ENCODE assay signal across 25 cellular contexts in the genomic region with DNA sequence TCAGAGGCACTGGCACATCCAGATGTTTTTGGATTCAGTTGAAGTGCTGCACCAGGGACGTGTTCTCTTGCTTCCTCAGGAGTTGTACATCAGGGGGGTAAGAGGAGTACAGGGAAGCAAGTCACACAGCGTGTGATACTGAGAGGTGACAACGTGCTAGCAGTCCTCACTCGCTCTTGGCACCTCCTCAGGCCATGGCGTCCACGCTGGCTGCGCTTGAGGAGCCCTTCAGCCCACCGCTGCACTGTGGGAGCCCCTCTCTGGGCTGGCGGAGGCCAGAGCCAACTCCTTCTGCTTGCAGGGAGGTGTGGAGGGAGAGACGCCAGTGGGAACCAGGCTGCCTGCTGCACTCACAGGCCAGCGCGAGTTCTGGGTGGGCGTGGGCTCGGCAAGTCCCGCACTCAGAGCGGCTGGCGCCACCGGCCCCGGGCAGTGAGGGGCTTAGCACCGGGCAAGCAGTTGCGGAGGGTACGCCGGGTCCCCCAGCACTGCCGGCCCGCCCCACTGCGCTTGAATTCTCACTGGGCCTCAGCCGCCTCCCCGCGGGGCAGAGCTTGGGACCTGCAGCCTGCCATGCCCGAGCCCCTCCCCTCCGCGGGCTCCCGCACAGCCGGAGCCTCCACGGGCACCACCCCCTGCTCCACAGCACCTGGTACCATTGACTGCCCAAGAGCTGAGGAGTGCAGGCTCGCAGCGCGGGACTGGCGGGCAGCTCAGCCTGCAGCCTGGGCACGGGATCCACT.
"Had no signal": no experiment of that assay in that cellular context is flagged by ENCODE, and none has a peak within 500 bp of the region (broad histone marks: within the 10 kb centered on the region; RNA-seq: fewer than 3 reads in every experiment).

No MANE protein-coding gene starts in this region.

- H3K9me3 ChIP-seq: Peyer's patch had no signal

- H3K27ac Mint-ChIP-seq: activated CD4-positive, alpha-beta T cell treated with anti-CD3 and anti-CD28 coated beads, Interleukin-2, amount 10 ng/mL, durations not matched to agents 24 days and 14 days; activated CD8-positive, alpha-beta memory T cell treated with anti-CD3 and anti-CD28 coated beads, Interleukin-2, amount 10 ng/mL, durations not matched to agents 7 days and 5 days; activated naive CD4-positive, alpha-beta T cell treated with anti-CD3 and anti-CD28 coated beads, Interleukin-2, amount 10 ng/mL, durations not matched to agents 7 days and 5 days; activated naive CD8-positive, alpha-beta T cell treated with anti-CD3 and anti-CD28 coated beads for 36 hours; activated T-helper 17 cell treated with anti-CD3 and anti-CD28 coated beads, Interleukin-2, amount 50 U/mL, for 72 hours; T-helper 1 cell treated with Interleukin-12 subunit alpha and Interleukin-12 subunit beta and Interleukin-4 antibody, amounts not matched to agents 30 μg/mL and 1 μg/mL, for 36 hours; WTC11 had no signal

- H3K9me3 Mint-ChIP-seq: activated CD4-positive, alpha-beta T cell treated with anti-CD3 and anti-CD28 coated beads, Interleukin-2, amount 10 ng/mL, durations not matched to agents 24 days and 14 days; activated naive CD4-positive, alpha-beta T cell treated with anti-CD3 and anti-CD28 coated beads, Interleukin-2, amount 10 ng/mL, durations not matched to agents 7 days and 5 days; activated naive CD8-positive, alpha-beta T cell treated with anti-CD3 and anti-CD28 coated beads for 36 hours; activated T-helper 17 cell treated with anti-CD3 and anti-CD28 coated beads, Interleukin-2, amount 50 U/mL, for 72 hours; T-helper 1 cell treated with Interleukin-12 subunit alpha and Interleukin-12 subunit beta and Interleukin-4 antibody, amounts not matched to agents 30 μg/mL and 1 μg/mL, for 36 hours had no signal

- H3K4me1 Mint-ChIP-seq: activated CD4-positive, alpha-beta T cell treated with anti-CD3 and anti-CD28 coated beads, Interleukin-2, amount 10 ng/mL, durations not matched to agents 24 days and 14 days; activated CD8-positive, alpha-beta memory T cell treated with anti-CD3 and anti-CD28 coated beads, Interleukin-2, amount 10 ng/mL, durations not matched to agents 7 days and 5 days; activated naive CD4-positive, alpha-beta T cell treated with anti-CD3 and anti-CD28 coated beads, Interleukin-2, amount 10 ng/mL, durations not matched to agents 7 days and 5 days; activated naive CD8-positive, alpha-beta T cell treated with anti-CD3 and anti-CD28 coated beads for 36 hours; activated T-helper 17 cell treated with anti-CD3 and anti-CD28 coated beads, Interleukin-2, amount 50 U/mL, for 72 hours had no signal

- H3K4me3 ChIP-seq: cardiac muscle cell, K562, Peyer's patch had no signal

- DNase-seq: activated CD4-positive, alpha-beta T cell treated with anti-CD3 and anti-CD28 coated beads for 1 hour; activated CD4-positive, alpha-beta T cell treated with anti-CD3 and anti-CD28 coated beads, Interleukin-2, amount 10 ng/mL, durations not matched to agents 24 days and 14 days; activated CD4-positive, alpha-beta T cell treated with anti-CD3 and anti-CD28 coated beads, Interleukin-2, amount 50 U/mL, for 48 hours; activated CD8-positive, alpha-beta memory T cell treated with anti-CD3 and anti-CD28 coated beads, Interleukin-2, amount 10 ng/mL, durations not matched to agents 7 days and 5 days; activated gamma-delta T cell; activated naive CD4-positive, alpha-beta T cell treated with anti-CD3 and anti-CD28 coated beads, Interleukin-2, amount 10 ng/mL, durations not matched to agents 7 days and 5 days; activated naive CD8-positive, alpha-beta T cell treated with anti-CD3 and anti-CD28 coated beads for 36 hours; activated T-cell treated with anti-CD3 and anti-CD28 coated beads, Interleukin-2, amount 50 U/mL, for 48 hours; brain microvascular endothelial cell; Karpas-422; NCI-H1105 treated with DMSO at 0.1 percent for 48 hours; NCI-H1436 treated with DMSO at 0.1 percent for 48 hours; NCI-H187; NCI-H2081; NCI-H510A treated with DMSO at 0.1 percent for 48 hours; NCI-H69; NK-92 treated with Interleukin-12 subunit alpha and Interleukin-12 subunit beta, amount 100 ng/mL, for 24 hours; SHP77 treated with DMSO at 0.1 percent for 48 hours had no signal

- H3K27me3 ChIP-seq: brain microvascular endothelial cell, cardiac muscle cell, Peyer's patch had no signal

- H3K36me3 Mint-ChIP-seq: activated CD8-positive, alpha-beta memory T cell treated with anti-CD3 and anti-CD28 coated beads, Interleukin-2, amount 10 ng/mL, durations not matched to agents 7 days and 5 days; activated naive CD4-positive, alpha-beta T cell treated with anti-CD3 and anti-CD28 coated beads, Interleukin-2, amount 10 ng/mL, durations not matched to agents 7 days and 5 days; activated naive CD8-positive, alpha-beta T cell treated with anti-CD3 and anti-CD28 coated beads for 36 hours had no signal

- ATAC-seq: activated CD8-positive, alpha-beta memory T cell treated with anti-CD3 and anti-CD28 coated beads, Interleukin-2, amount 10 ng/mL, durations not matched to agents 7 days and 5 days; activated T-helper 17 cell treated with anti-CD3 and anti-CD28 coated beads, Interleukin-2, amount 50 U/mL, for 72 hours; K562; WTC11 had no signal

- H3K4me3 Mint-ChIP-seq: activated CD4-positive, alpha-beta T cell treated with anti-CD3 and anti-CD28 coated beads, Interleukin-2, amount 10 ng/mL, durations not matched to agents 24 days and 14 days; activated CD8-positive, alpha-beta memory T cell treated with anti-CD3 and anti-CD28 coated beads, Interleukin-2, amount 10 ng/mL, durations not matched to agents 7 days and 5 days; activated naive CD4-positive, alpha-beta T cell treated with anti-CD3 and anti-CD28 coated beads, Interleukin-2, amount 10 ng/mL, durations not matched to agents 7 days and 5 days; activated naive CD8-positive, alpha-beta T cell treated with anti-CD3 and anti-CD28 coated beads for 36 hours; activated T-helper 17 cell treated with anti-CD3 and anti-CD28 coated beads, Interleukin-2, amount 50 U/mL, for 72 hours; T-helper 1 cell treated with Interleukin-12 subunit alpha and Interleukin-12 subunit beta and Interleukin-4 antibody, amounts not matched to agents 30 μg/mL and 1 μg/mL, for 36 hours; WTC11 had no signal

- H3K36me3 ChIP-seq: brain microvascular endothelial cell, cardiac muscle cell, Peyer's patch had no signal

- H3K27ac ChIP-seq: brain microvascular endothelial cell, cardiac muscle cell, Peyer's patch, RWPE1 had no signal
